In genomic region chr9:136776947-136777346, GRCh38 we compare ENCODE assay signal across 21 cellular contexts. TPM values are rescaled to one million over a fixed set of nuclear protein-coding genes. Genes with fewer than 3 reads are reported as not detected.
"Had no signal": no experiment of that assay in that cellular context is flagged by ENCODE, and none has a peak within 500 bp of the region (broad histone marks: within the 10 kb centered on the region; RNA-seq: fewer than 3 reads in every experiment).

No MANE protein-coding gene starts in this region.

- H3K4me1 ChIP-seq: left ventricle myocardium inferior had no signal

- DNase-seq: activated CD4-positive, alpha-beta memory T cell treated with anti-CD3 and anti-CD28 coated beads for 36 hours; activated CD4-positive, alpha-beta T cell treated with anti-CD3 and anti-CD28 coated beads for 1 hour; activated CD8-positive, alpha-beta memory T cell treated with anti-CD3 and anti-CD28 coated beads, Interleukin-2, amount 10 ng/mL, durations not matched to agents 7 days and 5 days; activated naive CD4-positive, alpha-beta T cell treated with anti-CD3 and anti-CD28 coated beads for 36 hours; activated T-cell treated with anti-CD3 and anti-CD28 coated beads, Interleukin-2, amount 50 U/mL, for 1 hour; left ventricle myocardium inferior; stimulated activated CD4-positive, alpha-beta T cell treated with anti-CD3 and anti-CD28 coated beads, Interleukin-1b, Interleukin-23, amount 100 ng/mL, for 48 hours; stimulated activated naive CD8-positive, alpha-beta T cell treated with anti-CD3 and anti-CD28 coated beads, Interleukin-15, amount 100 ng/mL, for 72 hours; T-helper 1 cell; T1000 had no signal

- H3K36me3 ChIP-seq: left ventricle myocardium inferior had no signal

- H3K36me3 Mint-ChIP-seq: activated CD8-positive, alpha-beta memory T cell treated with anti-CD3 and anti-CD28 coated beads, Interleukin-2, amount 10 ng/mL, durations not matched to agents 7 days and 5 days; natural killer cell treated with Interleukin-12 subunit alpha and Interleukin-12 subunit beta and Interleukin-15 and Interleukin-18, amount 100 ng/mL, for 72 hours had no signal

- H3K4me3 Mint-ChIP-seq: activated CD4-positive, alpha-beta memory T cell treated with anti-CD3 and anti-CD28 coated beads for 36 hours; activated CD8-positive, alpha-beta memory T cell treated with anti-CD3 and anti-CD28 coated beads, Interleukin-2, amount 10 ng/mL, durations not matched to agents 7 days and 5 days; activated naive CD4-positive, alpha-beta T cell treated with anti-CD3 and anti-CD28 coated beads for 36 hours; natural killer cell treated with Interleukin-12 subunit alpha and Interleukin-12 subunit beta and Interleukin-15 and Interleukin-18, amount 100 ng/mL, for 72 hours; stimulated activated naive CD8-positive, alpha-beta T cell treated with anti-CD3 and anti-CD28 coated beads, Interleukin-15, amount 100 ng/mL, for 72 hours had no signal

- H3K27ac ChIP-seq: left ventricle myocardium inferior had no signal

- H3K4me1 Mint-ChIP-seq: activated CD8-positive, alpha-beta memory T cell treated with anti-CD3 and anti-CD28 coated beads, Interleukin-2, amount 10 ng/mL, durations not matched to agents 7 days and 5 days had no signal

- ATAC-seq: activated CD8-positive, alpha-beta memory T cell treated with anti-CD3 and anti-CD28 coated beads, Interleukin-2, amount 10 ng/mL, durations not matched to agents 7 days and 5 days; natural killer cell treated with Interleukin-12 subunit alpha and Interleukin-12 subunit beta and Interleukin-15 and Interleukin-18, amount 100 ng/mL, for 72 hours; stimulated activated naive CD8-positive, alpha-beta T cell treated with anti-CD3 and anti-CD28 coated beads, Interleukin-15, amount 100 ng/mL, for 72 hours had no signal

- H3K27ac Mint-ChIP-seq: activated CD4-positive, alpha-beta memory T cell treated with anti-CD3 and anti-CD28 coated beads for 36 hours; activated CD8-positive, alpha-beta memory T cell treated with anti-CD3 and anti-CD28 coated beads, Interleukin-2, amount 10 ng/mL, durations not matched to agents 7 days and 5 days; activated naive CD4-positive, alpha-beta T cell treated with anti-CD3 and anti-CD28 coated beads for 36 hours; activated T-helper 2 cell treated with anti-CD3 and anti-CD28 coated beads, Interferon-gamma antibody, Interleukin-2, Interleukin-4, amounts not matched to agents 10 μg/mL and 5 μg/mL and 100 μg/mL, durations not matched to agents 14 hours and 24 hours and 36 hours; natural killer cell treated with Interleukin-12 subunit alpha and Interleukin-12 subunit beta and Interleukin-15 and Interleukin-18, amount 100 ng/mL, for 72 hours; stimulated activated naive CD8-positive, alpha-beta T cell treated with anti-CD3 and anti-CD28 coated beads, Interleukin-15, amount 100 ng/mL, for 72 hours had no signal

- H3K4me3 ChIP-seq: left ventricle myocardium inferior had no signal

- H3K9me3 Mint-ChIP-seq: natural killer cell treated with Interleukin-12 subunit alpha and Interleukin-12 subunit beta and Interleukin-15 and Interleukin-18, amount 100 ng/mL, for 72 hours had no signal

RNA-seq across cellular contexts. Expression of gene LCN15, which starts 12.6 kb away (rescaled TPM):
- total RNA-seq: activated CD4-positive, alpha-beta memory T cell treated with anti-CD3 and anti-CD28 coated beads for 36 hours; activated CD8-positive, alpha-beta memory T cell treated with anti-CD3 and anti-CD28 coated beads, Interleukin-2, amount 10 ng/mL, durations not matched to agents 7 days and 5 days; activated naive CD4-positive, alpha-beta T cell treated with anti-CD3 and anti-CD28 coated beads for 36 hours; activated T-helper 2 cell treated with anti-CD3 and anti-CD28 coated beads, Interferon-gamma antibody, Interleukin-2, Interleukin-4, amounts not matched to agents 10 μg/mL and 5 μg/mL and 100 μg/mL, durations not matched to agents 14 hours and 24 hours and 36 hours; chondrocyte; mononuclear cell; natural killer cell treated with Interleukin-12 subunit alpha and Interleukin-12 subunit beta and Interleukin-15 and Interleukin-18, amount 100 ng/mL, for 72 hours; osteoblast; pulmonary artery endothelial cell; temporal lobe; ureter had no signal
- polyA plus RNA-seq: esophagus, keratinocyte had no signal

RNA-seq across cellular contexts. Expression of gene LCN8, which starts 18.9 kb away (rescaled TPM):
- total RNA-seq: activated CD4-positive, alpha-beta memory T cell treated with anti-CD3 and anti-CD28 coated beads for 36 hours; activated CD8-positive, alpha-beta memory T cell treated with anti-CD3 and anti-CD28 coated beads, Interleukin-2, amount 10 ng/mL, durations not matched to agents 7 days and 5 days; activated naive CD4-positive, alpha-beta T cell treated with anti-CD3 and anti-CD28 coated beads for 36 hours; activated T-helper 2 cell treated with anti-CD3 and anti-CD28 coated beads, Interferon-gamma antibody, Interleukin-2, Interleukin-4, amounts not matched to agents 10 μg/mL and 5 μg/mL and 100 μg/mL, durations not matched to agents 14 hours and 24 hours and 36 hours; chondrocyte; dermis microvascular lymphatic vessel endothelial cell; left ventricle myocardium inferior; mononuclear cell; natural killer cell treated with Interleukin-12 subunit alpha and Interleukin-12 subunit beta and Interleukin-15 and Interleukin-18, amount 100 ng/mL, for 72 hours; osteoblast; pulmonary artery endothelial cell; temporal lobe; ureter had no signal
- polyA plus RNA-seq: esophagus, keratinocyte had no signal

RNA-seq across cellular contexts. Expression of gene CCDC183, which starts 19.2 kb away (rescaled TPM):
- total RNA-seq: activated T-helper 2 cell treated with anti-CD3 and anti-CD28 coated beads, Interferon-gamma antibody, Interleukin-2, Interleukin-4, amounts not matched to agents 10 μg/mL and 5 μg/mL and 100 μg/mL, durations not matched to agents 14 hours and 24 hours and 36 hours had no signal

RNA-seq across cellular contexts. Expression of gene LCN6, which starts 28.6 kb away (rescaled TPM):
- total RNA-seq: activated CD4-positive, alpha-beta memory T cell treated with anti-CD3 and anti-CD28 coated beads for 36 hours; activated CD8-positive, alpha-beta memory T cell treated with anti-CD3 and anti-CD28 coated beads, Interleukin-2, amount 10 ng/mL, durations not matched to agents 7 days and 5 days; activated naive CD4-positive, alpha-beta T cell treated with anti-CD3 and anti-CD28 coated beads for 36 hours; activated T-helper 2 cell treated with anti-CD3 and anti-CD28 coated beads, Interferon-gamma antibody, Interleukin-2, Interleukin-4, amounts not matched to agents 10 μg/mL and 5 μg/mL and 100 μg/mL, durations not matched to agents 14 hours and 24 hours and 36 hours; chondrocyte; dermis microvascular lymphatic vessel endothelial cell; mononuclear cell; natural killer cell treated with Interleukin-12 subunit alpha and Interleukin-12 subunit beta and Interleukin-15 and Interleukin-18, amount 100 ng/mL, for 72 hours; osteoblast; pulmonary artery endothelial cell; temporal lobe had no signal
- polyA plus RNA-seq: keratinocyte had no signal
